Comparison of ENCODE assay signal across 1 cellular context in the genomic region with DNA sequence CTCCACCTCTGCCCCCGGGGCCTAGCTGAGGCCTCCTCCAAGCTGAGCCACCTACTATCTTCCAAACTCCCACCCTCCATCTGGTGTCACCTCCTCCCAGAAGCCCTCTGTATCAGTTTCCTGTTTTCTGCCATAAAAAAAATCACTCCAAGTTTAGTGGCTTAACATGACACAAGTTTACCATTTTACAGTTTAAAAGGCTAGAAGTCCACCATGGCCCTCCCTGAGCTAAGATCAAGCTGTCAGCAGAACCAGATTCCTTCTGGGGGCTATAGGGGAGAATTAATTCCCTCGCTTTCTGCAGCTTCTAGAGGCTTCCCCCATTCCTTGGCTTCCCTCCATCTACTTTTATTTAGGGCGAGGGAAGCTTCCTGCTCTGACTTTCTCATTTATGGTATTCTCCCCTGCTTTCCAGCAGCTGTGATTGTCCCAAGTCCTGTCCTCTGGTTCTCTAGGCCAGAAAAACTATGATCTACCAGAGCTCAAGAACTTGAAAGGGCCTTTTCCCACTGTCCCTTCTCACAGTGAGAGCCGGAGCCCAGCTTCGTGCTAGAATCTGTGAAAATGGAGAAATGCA.
TF ChIP-seq lines count a peak whose summit lies in the region.

No MANE protein-coding gene starts in this region.

TF ChIP-seq in endothelial cell of umbilical vein, 7 proteins besides CTCF, POLR2A, EP300 and RAD21:
- TF ChIP-seq MYC (IDR thresholded peaks at IDR 0.05; ENCODE audit: low read depth, low read length) (no peak), GATA2 (IDR thresholded peaks at IDR 0.05; ENCODE audit: insufficient read depth, insufficient read length, low read depth, low read length) (no peak), EZH2 (IDR thresholded peaks at IDR 0.05; ENCODE audit: borderline replicate concordance, low read depth, low read length, severe bottlenecking) (no peak), FOS (IDR thresholded peaks at IDR 0.05; ENCODE audit: borderline replicate concordance, insufficient read depth, low read length) (no peak)
- TF ChIP-seq, protein P1, sequence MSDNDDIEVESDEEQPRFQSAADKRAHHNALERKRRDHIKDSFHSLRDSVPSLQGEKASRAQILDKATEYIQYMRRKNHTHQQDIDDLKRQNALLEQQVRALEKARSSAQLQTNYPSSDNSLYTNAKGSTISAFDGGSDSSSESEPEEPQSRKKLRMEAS (IDR thresholded peaks at IDR 0.05; ENCODE audit: insufficient read depth, insufficient read length) = no peak
